ENCODE assay signal across 13 cellular contexts in the genomic region with DNA sequence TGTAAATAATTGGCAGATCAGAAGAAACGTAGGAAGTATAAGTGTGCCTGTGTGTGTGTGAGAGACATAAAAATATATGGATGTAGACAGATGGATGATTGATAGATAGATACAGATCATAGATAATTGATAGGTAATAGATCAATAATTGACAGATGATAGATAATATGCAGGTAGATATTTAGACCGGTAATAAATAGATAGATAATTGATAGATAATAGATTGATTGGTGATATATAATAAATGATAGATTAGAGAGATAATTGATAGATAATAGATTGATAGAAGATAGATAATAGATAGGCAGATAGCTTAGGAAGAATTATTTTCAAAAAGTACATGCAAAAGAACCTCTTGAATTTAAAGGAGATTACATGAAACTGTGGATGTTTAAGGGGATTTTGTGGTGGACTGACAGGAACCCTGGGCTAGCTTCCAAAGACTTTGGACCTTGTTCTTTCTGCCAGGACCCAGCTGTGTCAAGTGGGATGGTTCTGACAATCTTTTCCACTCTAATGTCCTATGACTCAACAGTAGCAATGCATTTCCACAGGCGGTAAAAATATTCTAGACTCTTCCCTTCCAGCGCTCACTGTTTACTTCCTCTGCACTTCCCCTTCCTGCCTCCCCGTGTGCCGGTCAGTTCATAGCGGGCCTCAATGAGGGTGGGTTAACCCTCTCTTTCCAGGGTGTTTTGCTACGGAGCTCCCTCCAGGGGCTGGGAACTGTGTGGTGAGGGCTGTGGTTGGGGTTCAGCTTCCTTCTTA. TPM values are rescaled to one million over a fixed set of nuclear protein-coding genes. Genes with fewer than 3 reads are reported as not detected.
A peak's percentile ranks its signal among the peaks of the same experiment; 100 is the strongest.
DNase-seq lines count a peak whose midpoint lies in the region; ATAC-seq and TF ChIP-seq lines count a peak whose summit lies in the region.
"Had no signal": no experiment of that assay in that cellular context is flagged by ENCODE, and none has a peak within 500 bp of the region (broad histone marks: within the 10 kb centered on the region; RNA-seq: fewer than 3 reads in every experiment).

No MANE protein-coding gene starts in this region.

- ATAC-seq in PC-3: peak; percentile 31
- ATAC-seq in heart left ventricle: peak in 3 of 4 donors; percentile 64 to 93 (median 80)
- ATAC-seq in aorta (ENCODE audit: low FRiP score): no peak
- ATAC-seq: stimulated activated naive B cell treated with anti-CD40 and anti-IgM and Interleukin-4, amounts not matched to agents 10 μg/mL and 1 μg/mL and 100 μg/mL, for 72 hours had no signal

- no peaks in the 10 kb centered on the region for H3K79me2 ChIP-seq in PC-3 (ENCODE audit: low read length)

- peaks cover 1% of the 10 kb centered on the region for H3K36me3 Mint-ChIP-seq in osteocyte (ENCODE audit: unreplicated experiment)
- H3K36me3 Mint-ChIP-seq: stimulated activated naive B cell treated with anti-CD40 and anti-IgM and Interleukin-4, amounts not matched to agents 10 μg/mL and 1 μg/mL and 100 μg/mL, for 72 hours had no signal

- no peaks in the 10 kb centered on the region for H3K9me3 Mint-ChIP-seq in osteocyte (ENCODE audit: unreplicated experiment)
- H3K9me3 Mint-ChIP-seq: stimulated activated naive B cell treated with anti-CD40 and anti-IgM and Interleukin-4, amounts not matched to agents 10 μg/mL and 1 μg/mL and 100 μg/mL, for 72 hours had no signal

- H3K9ac ChIP-seq in PC-3 (ENCODE audit: low read length): no peak overlapping the region

- H3K9me2 ChIP-seq in PC-3 (replicated peaks; ENCODE audit: low read length): no peaks in the 10 kb centered on the region

- DNase-seq in Daoy (ENCODE audit: low read depth) (peak; percentile 54), PC-3 (peak; percentile 14), heart left ventricle (peak in 1 of 5 donors; percentile 12), osteocyte (ENCODE audit: extremely low spot score, unreplicated experiment) (no peak), NCI-H187 treated with DMSO at 0.1 percent for 48 hours (lab: John Stamatoyannopoulos, UW) (no peak), aorta (no peak), SK-N-DZ (ENCODE audit: low spot score) (no peak), ureter (ENCODE audit: low spot score) (no peak)
- DNase-seq: activated naive CD4-positive, alpha-beta T cell treated with Interleukin-2 at 50 U/mL for 16 hours; H7; NK-92 treated with Interleukin-12 subunit alpha and Interleukin-12 subunit beta, amount 100 ng/mL, for 24 hours; stimulated activated naive B cell treated with anti-CD40 and anti-IgM and Interleukin-4, amounts not matched to agents 10 μg/mL and 1 μg/mL and 100 μg/mL, for 72 hours; WERI-Rb-1 had no signal

- BruUV-seq in PC-3 (replicated peaks; lab: Mats Ljungman, UMichigan): no TSS peak

- peaks cover 89% of the 10 kb centered on the region for H3K4me1 Mint-ChIP-seq in osteocyte (ENCODE audit: unreplicated experiment)
- H3K4me1 Mint-ChIP-seq: stimulated activated naive B cell treated with anti-CD40 and anti-IgM and Interleukin-4, amounts not matched to agents 10 μg/mL and 1 μg/mL and 100 μg/mL, for 72 hours had no signal

- no peaks in the 10 kb centered on the region for H3K36me3 ChIP-seq in PC-3 (ENCODE audit: low read depth, low read length)
- H3K36me3 ChIP-seq in heart left ventricle: no peaks in the 10 kb centered on the region
- H3K36me3 ChIP-seq in aorta (ENCODE audit: control insufficient read depth in 1 of 2, insufficient read depth in 2 of 2, low read length in 1 of 2): no peaks in the 10 kb centered on the region
- H3K36me3 ChIP-seq: WERI-Rb-1 had no signal

- no peaks in the 10 kb centered on the region for H3K27me3 Mint-ChIP-seq in osteocyte (ENCODE audit: unreplicated experiment)

- WGBS in heart left ventricle, 4 donors: 34 to 44% (median 40%) methylated on average over 8 of the region's 8 CpGs
- 68 to 70% methylated on average over 8 of the region's 8 CpGs for WGBS in aorta, 2 donors

- POLR2A ChIA-PET in PC-3 (lab: Charles Lee; ENCODE audit: unreplicated experiment): no interaction called here

- CTCF ChIA-PET in PC-3 (lab: Charles Lee): no interaction called here

- no peak overlapping the region for H3K4me3 ChIP-seq in PC-3 (ENCODE audit: low read length)
- H3K4me3 ChIP-seq in heart left ventricle: no peak overlapping the region
- H3K4me3 ChIP-seq in aorta (ENCODE audit: low read length in 2 of 2): no peak overlapping the region

- H3K9me3 ChIP-seq in PC-3 (ENCODE audit: low read length): no peaks in the 10 kb centered on the region
- no peaks in the 10 kb centered on the region for H3K9me3 ChIP-seq in heart left ventricle
- no peaks in the 10 kb centered on the region for H3K9me3 ChIP-seq in aorta (ENCODE audit: control insufficient read depth, low read length)

- H2AFZ ChIP-seq in PC-3 (ENCODE audit: low read length): no peak overlapping the region

- intact Hi-C loops in PC-3 (cut with micrococcal nuclease): no loop called here
- intact Hi-C loops in heart left ventricle (cut with DNase I): no loop called here
- intact Hi-C loops in aorta (cut with DNase I): no loop called here

- H4K20me1 ChIP-seq in PC-3 (ENCODE audit: low read length): no peaks in the 10 kb centered on the region

- H3K27ac ChIP-seq in PC-3 (ENCODE audit: low read length) (no peak overlapping the region), heart left ventricle (peak overlapping the region in 4 of 12 donors; percentile 44 to 64 (median 50)), aorta (ENCODE audit: low read depth in 1 of 2, low read length in 2 of 2) (no peak overlapping the region)
- H3K27ac ChIP-seq: WERI-Rb-1 had no signal

- H3F3A ChIP-seq in PC-3 (ENCODE audit: low read length, unreplicated experiment): no peaks in the 10 kb centered on the region

- H3K27me3 ChIP-seq in PC-3 (ENCODE audit: low read length) (no peaks in the 10 kb centered on the region), heart left ventricle (no peaks in the 10 kb centered on the region), aorta (ENCODE audit: control insufficient read depth in 1 of 2, insufficient read depth in 2 of 2, low read length in 1 of 2) (no peaks in the 10 kb centered on the region)

- H3K4me3 Mint-ChIP-seq in osteocyte (ENCODE audit: unreplicated experiment): peak overlapping the region; percentile 44
- H3K4me3 Mint-ChIP-seq: stimulated activated naive B cell treated with anti-CD40 and anti-IgM and Interleukin-4, amounts not matched to agents 10 μg/mL and 1 μg/mL and 100 μg/mL, for 72 hours had no signal

- no peak for TF ChIP-seq POLR2A in heart left ventricle (IDR thresholded peaks at IDR 0.05)

- no peak for TF ChIP-seq CTCF in PC-3 (conservative IDR thresholded peaks at IDR 0.05; ENCODE audit: low read depth, low read length)
- TF ChIP-seq CTCF in heart left ventricle (IDR thresholded peaks at IDR 0.05): no peak
- no peak for TF ChIP-seq CTCF in osteocyte (IDR thresholded peaks at IDR 0.05)

- H3K27ac Mint-ChIP-seq in osteocyte (ENCODE audit: unreplicated experiment): peak overlapping the region; percentile 87
- H3K27ac Mint-ChIP-seq: stimulated activated naive B cell treated with anti-CD40 and anti-IgM and Interleukin-4, amounts not matched to agents 10 μg/mL and 1 μg/mL and 100 μg/mL, for 72 hours had no signal

- no peak overlapping the region for H3K4me2 ChIP-seq in PC-3 (ENCODE audit: low read length)

- peaks cover 22% of the 10 kb centered on the region; the same call in 1 of the 2 replicates for H3K4me1 ChIP-seq in PC-3 (ENCODE audit: insufficient read depth, low read length)
- peaks cover 0 to 42% (median 16%) of the 10 kb centered on the region in 12 donors for H3K4me1 ChIP-seq in heart left ventricle
- H3K4me1 ChIP-seq in aorta (ENCODE audit: control insufficient read depth in 1 of 2, insufficient read depth in 2 of 2, low read length in 2 of 2): peaks cover 0 to 4% of the 10 kb centered on the region in 2 donors

RNA-seq across cellular contexts. Expression of a gene that starts 39.4 kb away (rescaled TPM):
- 35.4 and 44.6 TPM in 2 replicates for total RNA-seq in Daoy (2014; rRNA removed; shearing (Covaris generic))
- 0.26 TPM in 1 of 2 replicates, not detected in the other for total RNA-seq in PC-3 (2014; rRNA removed)
- total RNA-seq in heart left ventricle: 1 to 10 TPM in 4 of 9 donors, under 1 TPM in 5; 0.07 to 1.8 (median 0.54) TPM
- under 1 TPM; 0.15 to 0.38 TPM for polyA plus RNA-seq in heart left ventricle
- total RNA-seq in osteocyte: 0.34 and 0.51 TPM in 2 replicates
- 1 to 10 TPM; 2.7 TPM for total RNA-seq in aorta
- under 1 TPM; 0.05 to 0.25 TPM for polyA plus RNA-seq in aorta
- polyA plus RNA-seq in SK-N-DZ (2014; cell fraction: cytosol; rRNA removed): 0.24 and 0.31 TPM in 2 replicates
- 0.22 and 1.7 TPM in 2 replicates for polyA plus RNA-seq in SK-N-DZ (2014; cell fraction: nucleus; rRNA removed)
- 58.5 TPM for total RNA-seq in ureter
- total RNA-seq: H7 had no signal

Comparison
In these comparisons a context has a peak if more than half of its experiments do, and no peak if none do; other contexts are left out.
1. DNase-seq: peak in Daoy (single experiment) and PC-3 (single experiment); none in osteocyte (single experiment), NCI-H187 treated with DMSO at 0.1 percent for 48 hours (single experiment), aorta (0 of 2), SK-N-DZ (single experiment) and ureter (single experiment).